ENCODE assay signal across 9 cellular contexts in the genomic region with DNA sequence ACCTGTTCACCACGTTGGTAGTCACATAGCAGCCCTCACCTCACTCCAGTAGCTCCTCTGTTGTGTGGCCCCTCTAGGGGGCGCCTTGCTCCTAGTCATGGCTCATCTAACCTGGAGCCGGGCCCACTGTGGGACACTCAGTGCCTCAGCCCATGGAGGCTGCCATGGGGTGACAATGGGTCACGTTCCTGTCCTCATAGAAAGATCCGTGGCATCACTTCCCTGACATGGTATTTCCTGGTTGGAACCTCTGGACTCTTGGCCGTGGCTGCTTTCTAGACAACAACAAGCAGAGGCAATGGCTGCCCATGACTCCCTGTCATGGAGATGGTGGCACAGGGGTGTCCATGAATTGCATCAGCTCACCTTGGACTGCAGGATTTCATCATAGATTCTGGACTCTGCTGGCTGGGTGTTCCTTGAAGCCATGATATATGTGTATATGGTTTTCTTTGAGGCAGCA. TPM values are rescaled to one million over a fixed set of nuclear protein-coding genes. Genes with fewer than 3 reads are reported as not detected.
A peak's percentile ranks its signal among the peaks of the same experiment; 100 is the strongest.
DNase-seq lines count a peak whose midpoint lies in the region; ATAC-seq and TF ChIP-seq lines count a peak whose summit lies in the region.
"Had no signal": no experiment of that assay in that cellular context is flagged by ENCODE, and none has a peak within 500 bp of the region (broad histone marks: within the 10 kb centered on the region; RNA-seq: fewer than 3 reads in every experiment).

No MANE protein-coding gene starts in this region.

- intact Hi-C loops in dendritic cell treated with granulocyte-macrophage colony-stimulating factor and Interleukin-4, amounts not matched to agents 40 ng/mL and 50 ng/mL, for 4 days (cut with micrococcal nuclease), result no loop called here
- intact Hi-C loops in ascending aorta (cut with DNase I), result no loop called here

- peaks cover 19% of the 10 kb centered on the region for H3K9me2 ChIP-seq in GM23338 (ENCODE audit: insufficient read depth)

- no peak overlapping the region for H3K4me2 ChIP-seq in GM23338

- H3K36me3 ChIP-seq in GM23338 (ENCODE audit: insufficient read depth) (no peaks in the 10 kb centered on the region), ascending aorta (no peaks in the 10 kb centered on the region)

- H3K9me3 ChIP-seq in ascending aorta, result no peaks in the 10 kb centered on the region

- H3K4me3 Mint-ChIP-seq in GM23338, result no peak overlapping the region
- no peak overlapping the region for H3K4me3 Mint-ChIP-seq in dendritic cell treated with granulocyte-macrophage colony-stimulating factor and Interleukin-4, amounts not matched to agents 40 ng/mL and 50 ng/mL, for 4 days

- no peaks in the 10 kb centered on the region for H3K4me1 ChIP-seq in GM23338 (ENCODE audit: insufficient read depth)
- no peaks in the 10 kb centered on the region for H3K4me1 ChIP-seq in ascending aorta

- ATAC-seq in GM23338 (peak; percentile 97), GM21528 (IDR thresholded peaks at IDR 0.05; ENCODE audit: low FRiP score, unreplicated experiment) (no peak)

- no peaks in the 10 kb centered on the region for H3F3A ChIP-seq in GM23338 (replicated peaks; ENCODE audit: low read depth)

- peak; percentile 80 for DNase-seq in GM23338 (ENCODE audit: low spot score)
- DNase-seq in activated CD4-positive, CD25-positive, alpha-beta regulatory T cell treated with anti-CD3 and anti-CD28 coated beads, Interleukin-2, amount 50 U/mL, for 72 hours, result peak; percentile 60
- DNase-seq in stimulated activated CD8-positive, alpha-beta memory T cell treated with anti-CD3 and anti-CD28 coated beads, Interleukin-15, amount 100 ng/mL, for 24 hours (ENCODE audit: low read depth), result peak; percentile 26
- no peak for DNase-seq in ascending aorta (ENCODE audit: low spot score in 2 of 2)
- DNase-seq in NCI-H510A treated with DMSO at 0.1 percent for 48 hours (lab: John Stamatoyannopoulos, UW), result no peak
- DNase-seq in amniotic stem cell (lab: John Stamatoyannopoulos, UW), result no peak

- no peak overlapping the region for H3K4me3 ChIP-seq in GM23338
- H3K4me3 ChIP-seq in ascending aorta, result no peak overlapping the region

- no peaks in the 10 kb centered on the region for H3K27me3 ChIP-seq in GM23338 (ENCODE audit: insufficient read depth)
- H3K27me3 ChIP-seq in ascending aorta, result no peaks in the 10 kb centered on the region

- H3K36me3 Mint-ChIP-seq in GM23338 (ENCODE audit: low read depth), result no peaks in the 10 kb centered on the region
- peaks cover 93% of the 10 kb centered on the region for H3K36me3 Mint-ChIP-seq in dendritic cell treated with granulocyte-macrophage colony-stimulating factor and Interleukin-4, amounts not matched to agents 40 ng/mL and 50 ng/mL, for 4 days (ENCODE audit: low read depth)

- H4K20me1 ChIP-seq in GM23338 (replicated peaks; ENCODE audit: insufficient read depth), result no peaks in the 10 kb centered on the region

- peaks cover 4% of the 10 kb centered on the region for H3K27me3 Mint-ChIP-seq in GM23338 (ENCODE audit: insufficient read depth, low read depth, poor library complexity)
- no peaks in the 10 kb centered on the region for H3K27me3 Mint-ChIP-seq in dendritic cell treated with granulocyte-macrophage colony-stimulating factor and Interleukin-4, amounts not matched to agents 40 ng/mL and 50 ng/mL, for 4 days

- H3K79me2 ChIP-seq in GM23338 (replicated peaks; ENCODE audit: insufficient read depth), result no peaks in the 10 kb centered on the region

- no peak overlapping the region for H3K27ac Mint-ChIP-seq in GM23338
- peak overlapping the region; percentile 77 for H3K27ac Mint-ChIP-seq in dendritic cell treated with granulocyte-macrophage colony-stimulating factor and Interleukin-4, amounts not matched to agents 40 ng/mL and 50 ng/mL, for 4 days

- no peaks in the 10 kb centered on the region for H3K4me1 Mint-ChIP-seq in GM23338
- H3K4me1 Mint-ChIP-seq in dendritic cell treated with granulocyte-macrophage colony-stimulating factor and Interleukin-4, amounts not matched to agents 40 ng/mL and 50 ng/mL, for 4 days (ENCODE audit: low read depth), result peaks cover 81% of the 10 kb centered on the region

- no peak overlapping the region for H3K27ac ChIP-seq in GM23338 (ENCODE audit: low read depth)
- H3K27ac ChIP-seq in ascending aorta, result no peak overlapping the region

- TF ChIP-seq CTCF in GM23338 (conservative IDR thresholded peaks at IDR 0.05; ENCODE audit: low read depth in 2 of 2), result peak; percentile 65 to 83
- no peak for TF ChIP-seq CTCF in ascending aorta (IDR thresholded peaks at IDR 0.05)

- H3K9me3 Mint-ChIP-seq in GM23338, result no peaks in the 10 kb centered on the region
- H3K9me3 Mint-ChIP-seq in dendritic cell treated with granulocyte-macrophage colony-stimulating factor and Interleukin-4, amounts not matched to agents 40 ng/mL and 50 ng/mL, for 4 days, result no peaks in the 10 kb centered on the region

- H2AFZ ChIP-seq in GM23338, result no peak overlapping the region

TF ChIP-seq in GM23338, 12 proteins besides CTCF, POLR2A, EP300 and RAD21:
- TF ChIP-seq, protein P1, sequence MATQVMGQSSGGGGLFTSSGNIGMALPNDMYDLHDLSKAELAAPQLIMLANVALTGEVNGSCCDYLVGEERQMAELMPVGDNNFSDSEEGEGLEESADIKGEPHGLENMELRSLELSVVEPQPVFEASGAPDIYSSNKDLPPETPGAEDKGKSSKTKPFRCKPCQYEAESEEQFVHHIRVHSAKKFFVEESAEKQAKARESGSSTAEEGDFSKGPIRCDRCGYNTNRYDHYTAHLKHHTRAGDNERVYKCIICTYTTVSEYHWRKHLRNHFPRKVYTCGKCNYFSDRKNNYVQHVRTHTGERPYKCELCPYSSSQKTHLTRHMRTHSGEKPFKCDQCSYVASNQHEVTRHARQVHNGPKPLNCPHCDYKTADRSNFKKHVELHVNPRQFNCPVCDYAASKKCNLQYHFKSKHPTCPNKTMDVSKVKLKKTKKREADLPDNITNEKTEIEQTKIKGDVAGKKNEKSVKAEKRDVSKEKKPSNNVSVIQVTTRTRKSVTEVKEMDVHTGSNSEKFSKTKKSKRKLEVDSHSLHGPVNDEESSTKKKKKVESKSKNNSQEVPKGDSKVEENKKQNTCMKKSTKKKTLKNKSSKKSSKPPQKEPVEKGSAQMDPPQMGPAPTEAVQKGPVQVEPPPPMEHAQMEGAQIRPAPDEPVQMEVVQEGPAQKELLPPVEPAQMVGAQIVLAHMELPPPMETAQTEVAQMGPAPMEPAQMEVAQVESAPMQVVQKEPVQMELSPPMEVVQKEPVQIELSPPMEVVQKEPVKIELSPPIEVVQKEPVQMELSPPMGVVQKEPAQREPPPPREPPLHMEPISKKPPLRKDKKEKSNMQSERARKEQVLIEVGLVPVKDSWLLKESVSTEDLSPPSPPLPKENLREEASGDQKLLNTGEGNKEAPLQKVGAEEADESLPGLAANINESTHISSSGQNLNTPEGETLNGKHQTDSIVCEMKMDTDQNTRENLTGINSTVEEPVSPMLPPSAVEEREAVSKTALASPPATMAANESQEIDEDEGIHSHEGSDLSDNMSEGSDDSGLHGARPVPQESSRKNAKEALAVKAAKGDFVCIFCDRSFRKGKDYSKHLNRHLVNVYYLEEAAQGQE (IDR thresholded peaks at IDR 0.05; ENCODE audit: unreplicated experiment), result no peak
- TF ChIP-seq ZNF331 (CRISPR knock-in tag; IDR thresholded peaks at IDR 0.05; ENCODE audit: low read depth) (no peak), CREB1 (CRISPR knock-in tag; IDR thresholded peaks at IDR 0.05; ENCODE audit: low read depth) (no peak), STAT1 (IDR thresholded peaks at IDR 0.05; ENCODE audit: unreplicated experiment) (no peak), POLR2AphosphoS5 (IDR thresholded peaks at IDR 0.05; ENCODE audit: low read depth) (no peak), NANOG (IDR thresholded peaks at IDR 0.05; ENCODE audit: borderline replicate concordance) (no peak), EZH2phosphoT487 (IDR thresholded peaks at IDR 0.05; ENCODE audit: unreplicated experiment) (no peak), ZNF114 (CRISPR knock-in tag; IDR thresholded peaks at IDR 0.05) (no peak), EZH2 (IDR thresholded peaks at IDR 0.05; ENCODE audit: low read depth, unreplicated experiment) (no peak), JUNB (IDR thresholded peaks at IDR 0.05; ENCODE audit: unreplicated experiment) (no peak)
TF ChIP-seq in GM23338: peak in this region for 0.

RNA-seq across cellular contexts. Expression of gene SLAMF6, which starts 27.5 kb away (rescaled TPM):
- total RNA-seq in GM23338 (2014; rRNA removed; shearing (Covaris generic)), result not detected in 2 replicates
- polyA plus RNA-seq in GM23338 (2016; fragmentation: Nextera tagmentation; extraction: Ambion mirVana), result not detected in 2 replicates
- total RNA-seq in ascending aorta, result not detected
- total RNA-seq: bronchial epithelial cell had no signal

RNA-seq across cellular contexts. Expression of gene CD84, which starts 28.7 kb away (rescaled TPM):
- under 0.01 TPM in 1 of 2 replicates, not detected in the other for total RNA-seq in GM23338 (2014; rRNA removed; shearing (Covaris generic))
- polyA plus RNA-seq in GM23338 (2016; fragmentation: Nextera tagmentation; extraction: Ambion mirVana), result not detected in 2 replicates
- total RNA-seq in ascending aorta, result 1.1 TPM
- total RNA-seq: bronchial epithelial cell had no signal

Comparison
In these comparisons a context has a peak if more than half of its experiments do, and no peak if none do; other contexts are left out.
1. DNase-seq: peak in GM23338 (single experiment), activated CD4-positive, CD25-positive, alpha-beta regulatory T cell treated with anti-CD3 and anti-CD28 coated beads, Interleukin-2, amount 50 U/mL, for 72 hours (single experiment) and stimulated activated CD8-positive, alpha-beta memory T cell treated with anti-CD3 and anti-CD28 coated beads, Interleukin-15, amount 100 ng/mL, for 24 hours (single experiment); none in ascending aorta (0 of 2), NCI-H510A treated with DMSO at 0.1 percent for 48 hours (single experiment) and amniotic stem cell (single experiment).
2. CTCF ChIP-seq: peak in GM23338 (2 of 2); none in ascending aorta (0 of 3).